Comparison of ENCODE assay signal across 1 cellular context in the genomic region with DNA sequence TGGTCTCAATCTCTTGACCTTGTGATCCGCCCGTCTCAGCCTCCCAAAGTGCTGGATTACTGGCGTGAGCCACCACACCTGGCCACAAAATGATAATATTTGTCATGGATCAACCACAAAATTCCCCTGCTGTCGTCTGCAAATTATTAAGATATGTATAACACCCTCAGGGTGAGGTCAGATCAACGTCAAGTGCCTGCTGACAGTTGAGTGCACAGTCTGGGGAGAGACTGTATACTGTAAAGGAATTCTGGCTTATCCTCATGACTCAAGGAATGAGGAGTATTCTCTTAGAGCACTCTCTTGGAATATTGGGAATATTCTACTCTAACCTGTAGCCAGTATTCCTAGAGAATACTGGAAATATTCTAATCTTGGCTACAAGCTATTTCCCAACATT.
TF ChIP-seq lines count a peak whose summit lies in the region.

No MANE protein-coding gene starts in this region.

TF ChIP-seq in IMR-90, 13 proteins besides CTCF, POLR2A, EP300 and RAD21:
- TF ChIP-seq MAZ (IDR thresholded peaks at IDR 0.05; ENCODE audit: borderline replicate concordance, low read depth, low read length), result no peak
- TF ChIP-seq BHLHE40 (IDR thresholded peaks at IDR 0.05; ENCODE audit: low read depth, low read length), result no peak
- TF ChIP-seq, protein P1, sequence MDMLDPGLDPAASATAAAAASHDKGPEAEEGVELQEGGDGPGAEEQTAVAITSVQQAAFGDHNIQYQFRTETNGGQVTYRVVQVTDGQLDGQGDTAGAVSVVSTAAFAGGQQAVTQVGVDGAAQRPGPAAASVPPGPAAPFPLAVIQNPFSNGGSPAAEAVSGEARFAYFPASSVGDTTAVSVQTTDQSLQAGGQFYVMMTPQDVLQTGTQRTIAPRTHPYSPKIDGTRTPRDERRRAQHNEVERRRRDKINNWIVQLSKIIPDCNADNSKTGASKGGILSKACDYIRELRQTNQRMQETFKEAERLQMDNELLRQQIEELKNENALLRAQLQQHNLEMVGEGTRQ (IDR thresholded peaks at IDR 0.05; ENCODE audit: low read depth, low read length), result no peak
- no peak for TF ChIP-seq FOS (IDR thresholded peaks at IDR 0.05; ENCODE audit: low read depth, low read length)
- no peak for TF ChIP-seq MXI1 (IDR thresholded peaks at IDR 0.05; ENCODE audit: borderline replicate concordance, low read depth, low read length)
- TF ChIP-seq, protein P2, sequence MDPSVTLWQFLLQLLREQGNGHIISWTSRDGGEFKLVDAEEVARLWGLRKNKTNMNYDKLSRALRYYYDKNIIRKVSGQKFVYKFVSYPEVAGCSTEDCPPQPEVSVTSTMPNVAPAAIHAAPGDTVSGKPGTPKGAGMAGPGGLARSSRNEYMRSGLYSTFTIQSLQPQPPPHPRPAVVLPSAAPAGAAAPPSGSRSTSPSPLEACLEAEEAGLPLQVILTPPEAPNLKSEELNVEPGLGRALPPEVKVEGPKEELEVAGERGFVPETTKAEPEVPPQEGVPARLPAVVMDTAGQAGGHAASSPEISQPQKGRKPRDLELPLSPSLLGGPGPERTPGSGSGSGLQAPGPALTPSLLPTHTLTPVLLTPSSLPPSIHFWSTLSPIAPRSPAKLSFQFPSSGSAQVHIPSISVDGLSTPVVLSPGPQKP (IDR thresholded peaks at IDR 0.05; ENCODE audit: borderline replicate concordance, low read depth, low read length), result no peak
- TF ChIP-seq MAFK (IDR thresholded peaks at IDR 0.05; ENCODE audit: low read depth, low read length), result no peak
- no peak for TF ChIP-seq RFX5 (IDR thresholded peaks at IDR 0.05; ENCODE audit: low read depth, low read length)
- TF ChIP-seq SMC3 (IDR thresholded peaks at IDR 0.05; ENCODE audit: low read depth, low read length), result no peak
- TF ChIP-seq CHD1 (IDR thresholded peaks at IDR 0.05; ENCODE audit: low read depth, low read length), result no peak
- TF ChIP-seq CEBPB (IDR thresholded peaks at IDR 0.05; ENCODE audit: low read depth, low read length), result no peak
- TF ChIP-seq NFE2L2 (IDR thresholded peaks at IDR 0.05; ENCODE audit: low read depth, low read length), result no peak
- no peak for TF ChIP-seq RCOR1 (IDR thresholded peaks at IDR 0.05; ENCODE audit: insufficient replicate concordance, low read length)
TF ChIP-seq in IMR-90: peak in this region for 0.
